ENCODE assay signal across 2 cellular contexts in the genomic region with DNA sequence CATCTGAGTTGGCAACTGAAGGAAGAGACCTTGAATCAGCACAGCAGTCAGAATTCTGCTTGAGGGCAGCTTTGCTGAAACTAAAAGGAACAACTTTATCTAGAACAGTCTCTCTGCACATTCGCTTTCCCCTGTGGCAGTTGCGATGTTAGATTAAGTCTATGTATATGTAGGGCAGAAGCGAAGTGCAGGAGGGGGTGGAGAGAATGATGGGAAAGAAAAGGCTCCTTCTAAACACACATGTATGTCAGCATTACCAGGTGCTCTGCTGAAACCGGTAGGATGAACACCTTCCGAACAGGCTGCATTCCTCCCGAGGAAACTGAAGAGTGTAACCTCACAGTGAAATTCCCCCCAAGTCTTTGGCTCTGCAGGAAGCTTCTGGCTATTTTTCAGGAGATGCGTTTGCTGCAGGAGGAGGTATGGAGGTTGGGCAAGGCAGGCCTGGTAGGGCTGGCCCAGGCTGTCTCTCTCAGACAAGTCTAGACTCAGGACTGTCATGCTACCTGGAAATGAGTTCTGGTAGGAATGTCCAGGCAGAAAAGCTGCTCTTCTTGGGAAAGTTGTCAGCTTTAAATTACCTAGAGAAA.
TF ChIP-seq lines count a peak whose summit lies in the region.

No MANE protein-coding gene starts in this region.

TF ChIP-seq in H1, 55 proteins besides CTCF, POLR2A, EP300 and RAD21:
- TF ChIP-seq BCL11A (IDR thresholded peaks at IDR 0.05; ENCODE audit: low read depth in 2 of 2, low read length in 2 of 2) (no peak), TAF7 (optimal IDR thresholded peaks at IDR 0.05; ENCODE audit: borderline replicate concordance, low read depth, low read length) (no peak), KDM4A (IDR thresholded peaks at IDR 0.05; ENCODE audit: low read depth, low read length, severe bottlenecking) (no peak), ATF3 (IDR thresholded peaks at IDR 0.05; ENCODE audit: insufficient read depth, low read depth, low read length) (no peak), SIN3A (conservative IDR thresholded peaks at IDR 0.05 in 1 of 2, IDR thresholded peaks at IDR 0.05 in 1 of 2; ENCODE audit: low read depth in 1 of 2, low read length in 2 of 2) (no peak), HDAC2 (IDR thresholded peaks at IDR 0.05; ENCODE audit: borderline replicate concordance in 1 of 2, low read depth in 2 of 2, low read length in 2 of 2) (no peak)

TF ChIP-seq in HepG2, 621 proteins besides CTCF, POLR2A, EP300 and RAD21:
- TF ChIP-seq KDM5A (IDR thresholded peaks at IDR 0.05; ENCODE audit: borderline replicate concordance, low read length) (no peak), SMC3 (IDR thresholded peaks at IDR 0.05; ENCODE audit: low read length) (peak; percentile 8; the same call in 1 of the 2 replicates)
